8 cellular contexts compared by ENCODE assay signal in the genomic region with DNA sequence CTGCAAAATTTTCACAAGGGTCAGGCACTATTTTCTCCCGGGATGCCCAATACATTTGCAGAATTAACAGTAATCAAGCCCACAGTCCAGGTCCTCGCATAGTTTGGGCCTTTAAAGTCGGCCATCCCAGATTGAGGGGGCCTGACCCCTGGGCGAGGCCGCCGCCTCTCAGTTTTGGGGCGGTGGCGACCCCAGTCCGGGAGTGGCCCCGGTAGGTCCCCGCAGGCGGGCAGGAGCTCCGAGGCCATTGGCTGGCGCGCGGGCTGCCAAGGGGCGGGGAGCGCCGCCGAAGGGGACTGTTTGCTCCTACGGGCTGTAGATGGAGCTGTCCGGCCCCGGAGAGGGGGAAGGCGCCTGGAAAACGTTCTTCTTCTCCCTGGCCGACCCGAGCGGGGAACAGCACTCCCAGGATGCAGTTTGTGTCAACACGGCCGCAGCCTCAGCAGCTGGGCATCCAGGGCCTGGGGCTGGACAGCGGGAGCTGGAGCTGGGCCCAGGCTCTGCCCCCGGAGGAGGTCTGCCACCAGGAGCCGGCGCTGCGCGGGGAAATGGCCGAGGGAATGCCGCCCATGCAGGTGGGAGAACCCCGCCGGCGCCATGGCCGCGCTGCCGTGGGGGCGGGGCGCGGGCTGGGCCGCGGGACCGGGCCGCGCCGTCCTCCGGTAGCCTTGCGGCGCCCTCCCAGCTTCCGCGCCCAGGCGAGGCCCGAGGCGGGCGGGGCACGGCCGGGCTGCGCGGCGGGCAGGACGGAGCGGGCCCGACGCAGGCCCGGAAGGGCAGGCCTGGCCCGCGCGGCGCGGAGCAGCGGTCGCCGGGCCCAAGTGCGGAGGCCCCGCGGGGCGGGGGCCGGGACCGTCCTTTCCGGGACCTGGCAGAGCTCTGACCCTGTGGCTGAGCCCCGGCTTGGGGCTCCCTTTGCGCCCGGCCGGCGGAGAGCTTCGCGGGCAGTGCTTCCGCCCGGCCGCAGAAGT. TPM values are rescaled to one million over a fixed set of nuclear protein-coding genes. Genes with fewer than 3 reads are reported as not detected.
DNase-seq lines count a peak whose midpoint lies in the region; ATAC-seq and TF ChIP-seq lines count a peak whose summit lies in the region.

A gene (plus strand): TSS at position 367 of the 971 bp plus-strand sequence. CDS start 44 bp downstream, at position 411.

- intact Hi-C loops in A673 (cut with micrococcal nuclease; ENCODE audit: unreplicated experiment): no loop called here
- intact Hi-C loops in breast epithelium (cut with DNase I; ENCODE audit: low total_unique reads): no loop called here

- DNase-seq in A673 (ENCODE audit: low spot score): peak; percentile 94
- peak; percentile 88 for DNase-seq in NCI-H2107 (lab: John Stamatoyannopoulos, UW)
- peak; percentile 84 to 93 for DNase-seq in breast epithelium (ENCODE audit: low spot score in 2 of 2)
- peak; percentile 98 for DNase-seq in iPS-NIHi11 (ENCODE audit: low spot score)
- DNase-seq in smooth muscle cell (lab: John Stamatoyannopoulos, UW; ENCODE audit: unreplicated experiment): peak; percentile 64

- H3K9me3 ChIP-seq in A673 (ENCODE audit: low read depth, low read length, poor library complexity, severe bottlenecking): no peaks in the 10 kb centered on the region
- H3K9me3 ChIP-seq in breast epithelium: no peaks in the 10 kb centered on the region
- no peaks in the 10 kb centered on the region for H3K9me3 ChIP-seq in smooth muscle cell (replicated peaks; ENCODE audit: low read depth)

- H4K20me1 ChIP-seq in smooth muscle cell (ENCODE audit: low read depth): peaks cover 19% of the 10 kb centered on the region

- H3K27ac ChIP-seq in A673 (ENCODE audit: low read depth, low read length, poor library complexity, severe bottlenecking) (peak within 1 kb of the TSS; percentile 88), VCaP (peak within 1 kb of the TSS; percentile 99), breast epithelium (peak within 1 kb of the TSS; percentile 83 to 93), smooth muscle cell (ENCODE audit: low read depth) (peak within 1 kb of the TSS; percentile 72)

- peak within 1 kb of the TSS; percentile 99 for H3K4me2 ChIP-seq in smooth muscle cell

- TF ChIP-seq CTCF in A673 (conservative IDR thresholded peaks at IDR 0.05; ENCODE audit: low read depth, low read length) (peak; percentile 77), VCaP (conservative IDR thresholded peaks at IDR 0.05) (peak; percentile 91), breast epithelium (IDR thresholded peaks at IDR 0.05) (peak in 2 of 3 donors; percentile 52 to 55), smooth muscle cell (IDR thresholded peaks at IDR 0.05; ENCODE audit: borderline replicate concordance, insufficient read depth, poor library complexity, severe bottlenecking) (peak; percentile 31)

- H3K9ac ChIP-seq in smooth muscle cell (ENCODE audit: low read depth): peak within 1 kb of the TSS; percentile 77

- peak within 1 kb of the TSS; percentile 99 for H3K4me3 ChIP-seq in A673 (ENCODE audit: low read depth, low read length, poor library complexity, severe bottlenecking)
- H3K4me3 ChIP-seq in breast epithelium: peak within 1 kb of the TSS; percentile 73 to 83 (median 74)
- H3K4me3 ChIP-seq in smooth muscle cell: peak within 1 kb of the TSS; percentile 97

- H3K36me3 ChIP-seq in A673 (ENCODE audit: insufficient read depth, low read length, poor library complexity, severe bottlenecking): peaks cover 25% of the 10 kb centered on the region
- peaks cover 9% of the 10 kb centered on the region for H3K36me3 ChIP-seq in breast epithelium
- peaks cover 8% of the 10 kb centered on the region for H3K36me3 ChIP-seq in smooth muscle cell (ENCODE audit: low read depth)

- WGBS in smooth muscle cell (ENCODE audit: low lambda C conversion rate): 2% methylated on average over 46 of the region's 97 CpGs

- no peaks in the 10 kb centered on the region for H3F3A ChIP-seq in smooth muscle cell (ENCODE audit: low read depth)

- no peak for TF ChIP-seq POLR2A in breast epithelium (IDR thresholded peaks at IDR 0.05)

- H2AFZ ChIP-seq in smooth muscle cell (ENCODE audit: low read depth): peak within 1 kb of the TSS; percentile 73

- peak; percentile 79 for ATAC-seq in GM18520 (IDR thresholded peaks at IDR 0.05; ENCODE audit: unreplicated experiment)
- ATAC-seq in HG03064 (IDR thresholded peaks at IDR 0.05; ENCODE audit: low read depth, unreplicated experiment): peak; percentile 93

- POLR2A ChIA-PET in A673 (lab: Charles Lee; ENCODE audit: low non-redundant PET): no interaction called here

- BruUV-seq in A673 (replicated peaks; lab: Mats Ljungman, UMichigan): no TSS peak

- H3K27me3 ChIP-seq in A673 (replicated peaks; ENCODE audit: insufficient read depth, low read depth, low read length, poor library complexity): no peaks in the 10 kb centered on the region
- no peaks in the 10 kb centered on the region for H3K27me3 ChIP-seq in breast epithelium
- no peaks in the 10 kb centered on the region for H3K27me3 ChIP-seq in smooth muscle cell (ENCODE audit: low read depth)

- CTCF ChIA-PET in A673 (lab: Charles Lee): interaction anchor here (0.6 to 1.7 kb wide), 4 partner anchors 33 to 141 kb away, joined by 3 to 5 read pairs (median 4); a partner anchor contains a TSS

- peaks cover 31% of the 10 kb centered on the region for H3K79me2 ChIP-seq in smooth muscle cell (ENCODE audit: low read depth)

- H3K4me1 ChIP-seq in A673 (ENCODE audit: insufficient read depth, low read length, poor library complexity, severe bottlenecking): no peaks in the 10 kb centered on the region
- H3K4me1 ChIP-seq in breast epithelium: peaks cover 6 to 9% of the 10 kb centered on the region in 2 donors
- peaks cover 9% of the 10 kb centered on the region for H3K4me1 ChIP-seq in smooth muscle cell (ENCODE audit: low read depth)

RNA-seq across cellular contexts. Expression of the gene that starts here (rescaled TPM):
- total RNA-seq in A673 (2021) (34.5 and 38.2 TPM in 2 replicates), breast epithelium (10 to 100 TPM; 13.0 to 19.2 (median 17.4) TPM), smooth muscle cell (8.9 and 11.0 TPM in 2 replicates)
- polyA plus RNA-seq in smooth muscle cell: 5.0 and 7.0 TPM in 2 replicates

Comparison
In these comparisons a context has a peak if more than half of its experiments do, and no peak if none do; other contexts are left out.
1. Peak in every context shown above with its lines: DNase-seq, ATAC-seq, H3K4me3 ChIP-seq and H3K27ac ChIP-seq.
2. CTCF ChIP-seq: peak in every context shown above with its lines; median percentile 91 in VCaP; 77 in A673; 54 in breast epithelium; 31 in smooth muscle cell.